In genomic region chr19:40144151-40144550, GRCh38 we compare ENCODE assay signal across 11 cellular contexts. TPM values are rescaled to one million over a fixed set of nuclear protein-coding genes. Genes with fewer than 3 reads are reported as not detected.
A peak's percentile ranks its signal among the peaks of the same experiment; 100 is the strongest.
DNase-seq lines count a peak whose midpoint lies in the region; ATAC-seq and TF ChIP-seq lines count a peak whose summit lies in the region.
"Had no signal": no experiment of that assay in that cellular context is flagged by ENCODE, and none has a peak within 500 bp of the region (broad histone marks: within the 10 kb centered on the region; RNA-seq: fewer than 3 reads in every experiment).

No MANE protein-coding gene starts in this region.

- H3K27ac Mint-ChIP-seq in activated CD4-positive, alpha-beta T cell treated with anti-CD3 and anti-CD28 coated beads, Interleukin-2, amount 10 ng/mL, durations not matched to agents 7 days and 5 days, result peak overlapping the region; percentile 91
- H3K27ac Mint-ChIP-seq in activated naive CD4-positive, alpha-beta T cell treated with anti-CD3 and anti-CD28 coated beads, Interleukin-2, amount 50 U/mL, for 72 hours, result peak overlapping the region; percentile 60 to 87

- H3K4me2 ChIP-seq in osteoblast (ENCODE audit: insufficient read depth, low read length), result no peak overlapping the region

- 28 to 37% methylated on average over 5 of the region's 5 CpGs for WGBS in tibial nerve, 2 donors

- intact Hi-C loops in lower lobe of right lung (cut with DNase I) (no loop called here), left lung (cut with DNase I) (no loop called here)

- H3K4me1 ChIP-seq in osteoblast (ENCODE audit: insufficient read depth, low read length) (peaks cover 9% of the 10 kb centered on the region), tibial nerve (peaks cover 0 to 11% (median 2%) of the 10 kb centered on the region in 4 donors), lower lobe of right lung (peaks cover 5% of the 10 kb centered on the region), left lung (peaks cover 6 to 25% of the 10 kb centered on the region in 2 donors)
- H3K4me1 ChIP-seq: uterus had no signal

- CTCF ChIA-PET in activated CD4-positive, alpha-beta T cell treated with anti-CD3 and anti-CD28 coated beads, Interleukin-2, amount 10 ng/mL, durations not matched to agents 7 days and 5 days (lab: Charles Lee), result interaction anchor here (1.4 kb wide), 1 partner anchor 173 kb away, joined by 3 read pairs; the partner anchor contains the start of gene PSMC4

- POLR2A ChIA-PET in activated CD4-positive, alpha-beta T cell treated with anti-CD3 and anti-CD28 coated beads, Interleukin-2, amount 10 ng/mL, durations not matched to agents 7 days and 5 days (lab: Charles Lee), result no interaction called here

- H3K27me3 ChIP-seq in osteoblast (ENCODE audit: insufficient read depth, low read length) (peaks cover 2% of the 10 kb centered on the region), tibial nerve (peaks cover 0 to 7% of the 10 kb centered on the region in 2 donors), lower lobe of right lung (ENCODE audit: low read depth) (no peaks in the 10 kb centered on the region), left lung (peaks cover 0 to 8% of the 10 kb centered on the region in 2 donors)
- H3K27me3 ChIP-seq: uterus had no signal

- H3K4me3 ChIP-seq in osteoblast (ENCODE audit: insufficient read depth, low read length) (no peak overlapping the region), tibial nerve (no peak overlapping the region), lower lobe of right lung (no peak overlapping the region), left lung (no peak overlapping the region)
- H3K4me3 ChIP-seq: uterus had no signal

- TF ChIP-seq CTCF in osteoblast (IDR thresholded peaks at IDR 0.05; ENCODE audit: extremely low read depth, low read depth, low read length) (no peak), tibial nerve (IDR thresholded peaks at IDR 0.05) (no peak), lower lobe of right lung (IDR thresholded peaks at IDR 0.05) (no peak), left lung (IDR thresholded peaks at IDR 0.05) (no peak)

- ATAC-seq in activated naive CD4-positive, alpha-beta T cell treated with anti-CD3 and anti-CD28 coated beads, Interleukin-2, amount 50 U/mL, for 72 hours, result peak; percentile 71 to 82
- no peak for ATAC-seq in lower lobe of right lung
- no peak for ATAC-seq in left lung

- H3K36me3 ChIP-seq in KOPT-K1 (ENCODE audit: insufficient read depth, low read length), result no peaks in the 10 kb centered on the region
- H3K36me3 ChIP-seq in osteoblast (ENCODE audit: insufficient read depth, low read length), result no peaks in the 10 kb centered on the region
- H3K36me3 ChIP-seq in tibial nerve, result no peaks in the 10 kb centered on the region
- H3K36me3 ChIP-seq in lower lobe of right lung, result no peaks in the 10 kb centered on the region
- H3K36me3 ChIP-seq in left lung, result no peaks in the 10 kb centered on the region
- H3K36me3 ChIP-seq: uterus had no signal

- peaks cover 56% of the 10 kb centered on the region for H3K4me1 Mint-ChIP-seq in activated CD4-positive, alpha-beta T cell treated with anti-CD3 and anti-CD28 coated beads, Interleukin-2, amount 10 ng/mL, durations not matched to agents 7 days and 5 days

- H3K27ac ChIP-seq in KOPT-K1 (ENCODE audit: low read depth, low read length, poor library complexity, severe bottlenecking) (peak overlapping the region; percentile 32), osteoblast (ENCODE audit: low read depth, low read length) (no peak overlapping the region), tibial nerve (no peak overlapping the region), lower lobe of right lung (no peak overlapping the region), left lung (no peak overlapping the region)
- H3K27ac ChIP-seq: uterus had no signal

- TF ChIP-seq EP300 in tibial nerve (IDR thresholded peaks at IDR 0.05), result no peak

- no peaks in the 10 kb centered on the region for H4K20me1 ChIP-seq in osteoblast (ENCODE audit: insufficient read depth, low read length)

- peak; percentile 52 for DNase-seq in activated CD4-positive, alpha-beta T cell treated with anti-CD3 and anti-CD28 coated beads, Interleukin-2, amount 10 ng/mL, durations not matched to agents 7 days and 5 days
- no peak for DNase-seq in activated CD4-positive, alpha-beta T cell treated with anti-CD3 and anti-CD28 coated beads, Interleukin-2, amount 50 U/mL, for 4 hours
- peak in 1 of 2 donors; percentile 25 for DNase-seq in activated naive CD4-positive, alpha-beta T cell treated with anti-CD3 and anti-CD28 coated beads, Interleukin-2, amount 50 U/mL, for 72 hours (ENCODE audit: low spot score in 2 of 2)
- DNase-seq in osteoblast (ENCODE audit: insufficient read length, low spot score, missing footprints) (no peak), tibial nerve (ENCODE audit: low spot score in 2 of 2) (no peak), lower lobe of right lung (no peak), left lung (no peak)
- DNase-seq: DMS79, glutamatergic neuron, uterus had no signal

- no peaks in the 10 kb centered on the region for H3K79me2 ChIP-seq in osteoblast (ENCODE audit: insufficient read depth, low read length)

- peak overlapping the region; percentile 54 for H3K4me3 Mint-ChIP-seq in activated CD4-positive, alpha-beta T cell treated with anti-CD3 and anti-CD28 coated beads, Interleukin-2, amount 10 ng/mL, durations not matched to agents 7 days and 5 days

- no peak for TF ChIP-seq POLR2A in tibial nerve (IDR thresholded peaks at IDR 0.05)

- no peaks in the 10 kb centered on the region for H3K36me3 Mint-ChIP-seq in activated CD4-positive, alpha-beta T cell treated with anti-CD3 and anti-CD28 coated beads, Interleukin-2, amount 10 ng/mL, durations not matched to agents 7 days and 5 days (ENCODE audit: low read depth)
- peaks cover 0 to 5% of the 10 kb centered on the region in 2 donors for H3K36me3 Mint-ChIP-seq in activated naive CD4-positive, alpha-beta T cell treated with anti-CD3 and anti-CD28 coated beads, Interleukin-2, amount 50 U/mL, for 72 hours

- no peaks in the 10 kb centered on the region for H3K9me3 ChIP-seq in KOPT-K1 (ENCODE audit: insufficient read depth, low read length, poor library complexity, severe bottlenecking)
- H3K9me3 ChIP-seq in osteoblast (ENCODE audit: low read depth, low read length), result no peaks in the 10 kb centered on the region
- H3K9me3 ChIP-seq in tibial nerve, result no peaks in the 10 kb centered on the region
- H3K9me3 ChIP-seq in lower lobe of right lung, result no peaks in the 10 kb centered on the region
- no peaks in the 10 kb centered on the region for H3K9me3 ChIP-seq in left lung
- H3K9me3 ChIP-seq: uterus had no signal

- peak overlapping the region; percentile 59 for H2AFZ ChIP-seq in osteoblast (ENCODE audit: low read length)

- H3K27me3 Mint-ChIP-seq in activated CD4-positive, alpha-beta T cell treated with anti-CD3 and anti-CD28 coated beads, Interleukin-2, amount 10 ng/mL, durations not matched to agents 7 days and 5 days, result no peaks in the 10 kb centered on the region

- no peaks in the 10 kb centered on the region for H3K9me3 Mint-ChIP-seq in activated CD4-positive, alpha-beta T cell treated with anti-CD3 and anti-CD28 coated beads, Interleukin-2, amount 10 ng/mL, durations not matched to agents 7 days and 5 days
- H3K9me3 Mint-ChIP-seq in activated naive CD4-positive, alpha-beta T cell treated with anti-CD3 and anti-CD28 coated beads, Interleukin-2, amount 50 U/mL, for 72 hours, result no peaks in the 10 kb centered on the region

RNA-seq across cellular contexts. Expression of gene MAP3K10, which starts 47.1 kb away (rescaled TPM):
- total RNA-seq in activated CD4-positive, alpha-beta T cell treated with anti-CD3 and anti-CD28 coated beads, Interleukin-2, amount 10 ng/mL, durations not matched to agents 7 days and 5 days, result 10 to 100 TPM; 15.7 to 19.7 TPM
- total RNA-seq in activated naive CD4-positive, alpha-beta T cell treated with anti-CD3 and anti-CD28 coated beads, Interleukin-2, amount 50 U/mL, for 72 hours, result 10 to 100 TPM; 11.1 to 11.6 TPM
- 8.3 and 9.8 TPM in 2 replicates for total RNA-seq in osteoblast
- total RNA-seq in tibial nerve, result 10 to 100 TPM; 12.7 to 24.6 (median 13.9) TPM
- total RNA-seq in lower lobe of right lung, result 17.4 TPM
- total RNA-seq in left lung, result 10 to 100 TPM; 14.5 to 16.3 TPM

RNA-seq across cellular contexts. Expression of gene ZNF780A, which starts 53.4 kb away (rescaled TPM):
- 10 to 100 TPM; 24.1 to 24.5 TPM for total RNA-seq in activated CD4-positive, alpha-beta T cell treated with anti-CD3 and anti-CD28 coated beads, Interleukin-2, amount 10 ng/mL, durations not matched to agents 7 days and 5 days
- 10 to 100 TPM; 12.7 to 17.8 TPM for total RNA-seq in activated naive CD4-positive, alpha-beta T cell treated with anti-CD3 and anti-CD28 coated beads, Interleukin-2, amount 50 U/mL, for 72 hours
- total RNA-seq in osteoblast (15.9 and 17.7 TPM in 2 replicates), tibial nerve (10 to 100 TPM in 3 of 4 donors, 1 to 10 TPM in 1; 9.6 to 15.7 (median 13.0) TPM), lower lobe of right lung (23.5 TPM), left lung (10 to 100 TPM; 20.4 to 21.2 TPM)

Comparison
In these comparisons a context has a peak if more than half of its experiments do, and no peak if none do; other contexts are left out.
1. ATAC-seq: peak in activated naive CD4-positive, alpha-beta T cell treated with anti-CD3 and anti-CD28 coated beads, Interleukin-2, amount 50 U/mL, for 72 hours (2 of 2); none in lower lobe of right lung (0 of 2) and left lung (single experiment).